ENCODE assay signal across 9 cellular contexts in the genomic region with DNA sequence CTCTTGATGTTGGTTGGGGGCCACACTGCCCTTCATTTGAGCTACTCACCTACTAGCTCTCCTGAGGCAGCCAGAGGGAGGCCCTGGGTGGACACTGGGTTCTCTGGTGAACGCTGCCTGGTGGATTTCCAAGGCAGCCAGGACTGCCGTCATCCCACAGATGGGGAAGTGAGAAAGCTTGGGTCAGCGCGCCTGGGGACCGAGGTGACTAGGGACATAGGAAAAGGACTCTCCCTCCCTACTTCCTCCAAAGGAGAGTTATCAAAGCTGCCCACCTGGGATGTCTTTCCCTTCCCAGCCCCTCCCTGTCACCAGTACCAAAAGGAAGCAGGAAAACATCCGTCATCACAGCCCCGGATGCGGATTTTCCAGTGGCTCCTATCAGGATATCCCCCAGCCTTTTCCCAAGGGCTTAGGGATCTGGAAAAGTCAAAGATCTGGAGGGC. TPM values are rescaled to one million over a fixed set of nuclear protein-coding genes. Genes with fewer than 3 reads are reported as not detected.
DNase-seq lines count a peak whose midpoint lies in the region; TF ChIP-seq lines count a peak whose summit lies in the region.
"Had no signal": no experiment of that assay in that cellular context is flagged by ENCODE, and none has a peak within 500 bp of the region (broad histone marks: within the 10 kb centered on the region; RNA-seq: fewer than 3 reads in every experiment).

No MANE protein-coding gene starts in this region.

- H3K4me1 ChIP-seq in tibial nerve, result peaks cover 0 to 69% (median 39%) of the 10 kb centered on the region in 4 donors

- H3K27ac ChIP-seq in tibial nerve, result peak overlapping the region; percentile 25 to 99 (median 70)

- H3K36me3 ChIP-seq in tibial nerve, result no peaks in the 10 kb centered on the region

- no peak overlapping the region for H3K4me3 ChIP-seq in tibial nerve

- no peak for TF ChIP-seq CTCF in tibial nerve (IDR thresholded peaks at IDR 0.05)

- WGBS in tibial nerve, 2 donors, result 43 to 71% methylated on average over 7 to 8 of the region's 8 CpGs

- H3K9me3 ChIP-seq in tibial nerve, result no peaks in the 10 kb centered on the region

- H3K27me3 ChIP-seq in tibial nerve, result no peaks in the 10 kb centered on the region

- no peak for TF ChIP-seq POLR2A in tibial nerve (IDR thresholded peaks at IDR 0.05)

- peak in 1 of 2 donors; percentile 18 for TF ChIP-seq EP300 in tibial nerve (IDR thresholded peaks at IDR 0.05)

- DNase-seq in NOMO-1 treated with DMSO at 0.1 percent for 48 hours (lab: John Stamatoyannopoulos, UW; ENCODE audit: unreplicated experiment), result peak; percentile 11
- DNase-seq in NOMO-1 treated with dmso at 0.1 percent for 144 hours (lab: John Stamatoyannopoulos, UW; ENCODE audit: unreplicated experiment), result no peak
- peak; percentile 65 for DNase-seq in islet precursor cell
- DNase-seq in tibial nerve (ENCODE audit: low spot score in 2 of 2), result peak in 1 of 2 donors; percentile 36
- no peak for DNase-seq in NCI-H146 (lab: John Stamatoyannopoulos, UW)
- DNase-seq in activated CD8-positive, alpha-beta memory T cell treated with anti-CD3 and anti-CD28 coated beads, Interleukin-2, amount 50 U/mL, for 4 hours, result no peak
- DNase-seq: 8988T; activated CD8-positive, alpha-beta memory T cell treated with anti-CD3 and anti-CD28 coated beads for 24 hours; NCI-H1105 had no signal

RNA-seq across cellular contexts. Expression of gene SEMA4C, which starts 3.8 kb away (rescaled TPM):
- total RNA-seq in tibial nerve, result 100 to 1,000 TPM; 120 to 181 (median 147) TPM

RNA-seq across cellular contexts. Expression of gene ANKRD39, which starts 15.9 kb away (rescaled TPM):
- total RNA-seq in tibial nerve, result 10 to 100 TPM; 13.8 to 23.7 (median 19.5) TPM

RNA-seq across cellular contexts. Expression of gene ANKRD23, which starts 29.9 kb away (rescaled TPM):
- 10 to 100 TPM in 2 of 4 donors, 1 to 10 TPM in 2; 6.1 to 23.1 (median 11.2) TPM for total RNA-seq in tibial nerve

RNA-seq across cellular contexts. Expression of gene CNNM3, which starts 57.6 kb away (rescaled TPM):
- 10 to 100 TPM; 21.8 to 27.8 (median 22.9) TPM for total RNA-seq in tibial nerve

Comparison
In these comparisons a context has a peak if more than half of its experiments do, and no peak if none do; other contexts are left out.
1. DNase-seq: peak in NOMO-1 treated with DMSO at 0.1 percent for 48 hours (single experiment) and islet precursor cell (single experiment); none in NOMO-1 treated with dmso at 0.1 percent for 144 hours (single experiment), NCI-H146 (single experiment) and activated CD8-positive, alpha-beta memory T cell treated with anti-CD3 and anti-CD28 coated beads, Interleukin-2, amount 50 U/mL, for 4 hours (single experiment).